ENCODE assay signal across 7 cellular contexts in genomic region chr9:122213102-122213588, GRCh38. TPM values are rescaled to one million over a fixed set of nuclear protein-coding genes. Genes with fewer than 3 reads are reported as not detected.
DNase-seq lines count a peak whose midpoint lies in the region; ATAC-seq and TF ChIP-seq lines count a peak whose summit lies in the region.
"Had no signal": no experiment of that assay in that cellular context is flagged by ENCODE, and none has a peak within 500 bp of the region (broad histone marks: within the 10 kb centered on the region; RNA-seq: fewer than 3 reads in every experiment).

No MANE protein-coding gene starts in this region.

- no peak for TF ChIP-seq EP300 in SK-N-SH (IDR thresholded peaks at IDR 0.05; ENCODE audit: borderline replicate concordance in 1 of 2, low read depth in 1 of 2, low read length in 1 of 2)

- ATAC-seq in SK-N-SH treated with all-trans-retinoic acid at 6 μM for 48 hours (no peak), gastrocnemius medialis (no peak)

- H3K9ac ChIP-seq in SK-N-SH (no peak overlapping the region), duodenal mucosa (ENCODE audit: low read depth in 1 of 2, low read length in 2 of 2) (no peak overlapping the region)

- 44% methylated on average over 18 of the region's 20 CpGs for WGBS in SK-N-SH (ENCODE audit: low lambda C conversion rate)

- no peaks in the 10 kb centered on the region for H3K79me2 ChIP-seq in SK-N-SH (ENCODE audit: insufficient read depth)

- no peak for TF ChIP-seq POLR2A in gastrocnemius medialis (IDR thresholded peaks at IDR 0.05)

- intact Hi-C loops in gastrocnemius medialis (cut with DNase I; ENCODE audit: low total_unique reads) = loop anchor here (5.0 to 10.0 kb wide), 2 partner anchors 88 to 149 kb away; no protein-coding TSS in a partner anchor

- peaks cover 0 to 9% of the 10 kb centered on the region in 2 experiments; a peak in 2 of 4 replicates for H3K4me1 ChIP-seq in SK-N-SH (ENCODE audit: control insufficient read depth in 1 of 2, insufficient read depth in 2 of 2, low read depth in 1 of 2, low read length in 1 of 2)
- peaks cover 12 to 16% of the 10 kb centered on the region in 2 donors for H3K4me1 ChIP-seq in duodenal mucosa (ENCODE audit: control insufficient read depth in 1 of 2, insufficient read depth in 2 of 2, low read length in 2 of 2)
- peaks cover 0 to 5% of the 10 kb centered on the region in 2 donors for H3K4me1 ChIP-seq in gastrocnemius medialis

- H3K27ac ChIP-seq in SK-N-SH (ENCODE audit: low read depth in 2 of 2, low read length in 1 of 2) = no peak overlapping the region
- no peak overlapping the region for H3K27ac ChIP-seq in duodenal mucosa (ENCODE audit: low read depth, low read length)
- H3K27ac ChIP-seq in gastrocnemius medialis = no peak overlapping the region

- POLR2A ChIA-PET in SK-N-SH (lab: Yijun Ruan, JAX) = no interaction called here

- in situ Hi-C loops in gastrocnemius medialis (cut with MboI; ENCODE audit: low sequenced_read_pairs in 4 of 4) = no loop called here

- peak overlapping the region; percentile 76 for H3K4me2 ChIP-seq in SK-N-SH

- no peaks in the 10 kb centered on the region for H3K9me3 ChIP-seq in SK-N-SH
- H3K9me3 ChIP-seq in duodenal mucosa (ENCODE audit: control insufficient read depth in 1 of 2, low read length in 2 of 2) = no peaks in the 10 kb centered on the region
- no peaks in the 10 kb centered on the region for H3K9me3 ChIP-seq in gastrocnemius medialis

- H2AFZ ChIP-seq in SK-N-SH (ENCODE audit: low read depth) = no peak overlapping the region

- TF ChIP-seq CTCF in SK-N-SH (IDR thresholded peaks at IDR 0.05) (no peak), gastrocnemius medialis (IDR thresholded peaks at IDR 0.05 in 4 of 5, conservative IDR thresholded peaks at IDR 0.05 in 1 of 5) (no peak)

- no peak for DNase-seq in SK-N-SH
- no peak for DNase-seq in gastrocnemius medialis
- DNase-seq in 8988T = no peak
- no peak for DNase-seq in NCI-H82 (lab: John Stamatoyannopoulos, UW)
- DNase-seq: NCI-H446 treated with DMSO at 0.1 percent for 48 hours had no signal

- H3K9me2 ChIP-seq in SK-N-SH = no peaks in the 10 kb centered on the region

- CTCF ChIA-PET in SK-N-SH (lab: Yijun Ruan, JAX) = no interaction called here

- H4K20me1 ChIP-seq in SK-N-SH (ENCODE audit: insufficient read depth) = no peaks in the 10 kb centered on the region

- peaks cover 86% of the 10 kb centered on the region for H3K27me3 ChIP-seq in SK-N-SH (ENCODE audit: insufficient read depth)
- H3K27me3 ChIP-seq in duodenal mucosa (ENCODE audit: control insufficient read depth in 1 of 2, insufficient read depth in 2 of 2, low read length in 2 of 2) = peaks cover 45 to 65% of the 10 kb centered on the region in 2 donors
- H3K27me3 ChIP-seq in gastrocnemius medialis = peaks cover 54 to 64% (median 57%) of the 10 kb centered on the region in 3 donors

- H3K4me3 ChIP-seq in SK-N-SH (ENCODE audit: low read depth in 2 of 2, low read length in 1 of 2) (peak overlapping the region in 1 of 2 experiments; percentile 41; a peak in 1 of 4 replicates), duodenal mucosa (ENCODE audit: low read depth in 1 of 2, low read length in 2 of 2) (peak overlapping the region; percentile 26 to 45), gastrocnemius medialis (peak overlapping the region in 3 of 4 donors; percentile 14 to 36 (median 30))

- TF ChIP-seq RAD21 in SK-N-SH (IDR thresholded peaks at IDR 0.05; ENCODE audit: low read length) = no peak

- H3K36me3 ChIP-seq in SK-N-SH (replicated peaks in 1 of 2; ENCODE audit: control insufficient read depth in 1 of 2, insufficient read depth in 2 of 2, low read length in 1 of 2) (no peaks in the 10 kb centered on the region), duodenal mucosa (ENCODE audit: control insufficient read depth in 1 of 2, insufficient read depth in 2 of 2, low read length in 2 of 2) (no peaks in the 10 kb centered on the region), gastrocnemius medialis (no peaks in the 10 kb centered on the region)

- H3F3A ChIP-seq in SK-N-SH (replicated peaks; ENCODE audit: insufficient read depth) = peaks cover 7% of the 10 kb centered on the region

TF ChIP-seq in SK-N-SH, 30 proteins besides CTCF, POLR2A, EP300 and RAD21 (continues in another document):
- TF ChIP-seq ELF1 (IDR thresholded peaks at IDR 0.05) (no peak), USF1 (IDR thresholded peaks at IDR 0.05; ENCODE audit: borderline replicate concordance, low read depth) (no peak), JUND (IDR thresholded peaks at IDR 0.05) (no peak), TCF12 (IDR thresholded peaks at IDR 0.05) (no peak), SIN3A (IDR thresholded peaks at IDR 0.05; ENCODE audit: borderline replicate concordance, low read depth, low read length) (no peak), GABPA (IDR thresholded peaks at IDR 0.05; ENCODE audit: low read depth) (no peak), RFX5 (IDR thresholded peaks at IDR 0.05; ENCODE audit: low read length) (no peak), MEF2A (IDR thresholded peaks at IDR 0.05; ENCODE audit: borderline replicate concordance, low read depth) (no peak), NFIC (IDR thresholded peaks at IDR 0.05; ENCODE audit: borderline replicate concordance) (no peak), FOSL2 (IDR thresholded peaks at IDR 0.05; ENCODE audit: borderline replicate concordance, low read depth) (no peak)
- TF ChIP-seq, protein P1, sequence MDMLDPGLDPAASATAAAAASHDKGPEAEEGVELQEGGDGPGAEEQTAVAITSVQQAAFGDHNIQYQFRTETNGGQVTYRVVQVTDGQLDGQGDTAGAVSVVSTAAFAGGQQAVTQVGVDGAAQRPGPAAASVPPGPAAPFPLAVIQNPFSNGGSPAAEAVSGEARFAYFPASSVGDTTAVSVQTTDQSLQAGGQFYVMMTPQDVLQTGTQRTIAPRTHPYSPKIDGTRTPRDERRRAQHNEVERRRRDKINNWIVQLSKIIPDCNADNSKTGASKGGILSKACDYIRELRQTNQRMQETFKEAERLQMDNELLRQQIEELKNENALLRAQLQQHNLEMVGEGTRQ (IDR thresholded peaks at IDR 0.05; ENCODE audit: borderline replicate concordance, low read depth, low read length) = no peak

TF ChIP-seq in SK-N-SH treated with all-trans-retinoic acid at 6 μM for 48 hours, 23 proteins besides CTCF, POLR2A, EP300 and RAD21:
- no peak for TF ChIP-seq ZNF8 (CRISPR knock-in tag; IDR thresholded peaks at IDR 0.05)
- no peak for TF ChIP-seq ARNTL (CRISPR knock-in tag; IDR thresholded peaks at IDR 0.05; ENCODE audit: borderline replicate concordance, low read depth)
- TF ChIP-seq ZNF70 (CRISPR knock-in tag; IDR thresholded peaks at IDR 0.05) = no peak
- no peak for TF ChIP-seq ESRRG (CRISPR knock-in tag; IDR thresholded peaks at IDR 0.05)
- TF ChIP-seq, protein P2, sequence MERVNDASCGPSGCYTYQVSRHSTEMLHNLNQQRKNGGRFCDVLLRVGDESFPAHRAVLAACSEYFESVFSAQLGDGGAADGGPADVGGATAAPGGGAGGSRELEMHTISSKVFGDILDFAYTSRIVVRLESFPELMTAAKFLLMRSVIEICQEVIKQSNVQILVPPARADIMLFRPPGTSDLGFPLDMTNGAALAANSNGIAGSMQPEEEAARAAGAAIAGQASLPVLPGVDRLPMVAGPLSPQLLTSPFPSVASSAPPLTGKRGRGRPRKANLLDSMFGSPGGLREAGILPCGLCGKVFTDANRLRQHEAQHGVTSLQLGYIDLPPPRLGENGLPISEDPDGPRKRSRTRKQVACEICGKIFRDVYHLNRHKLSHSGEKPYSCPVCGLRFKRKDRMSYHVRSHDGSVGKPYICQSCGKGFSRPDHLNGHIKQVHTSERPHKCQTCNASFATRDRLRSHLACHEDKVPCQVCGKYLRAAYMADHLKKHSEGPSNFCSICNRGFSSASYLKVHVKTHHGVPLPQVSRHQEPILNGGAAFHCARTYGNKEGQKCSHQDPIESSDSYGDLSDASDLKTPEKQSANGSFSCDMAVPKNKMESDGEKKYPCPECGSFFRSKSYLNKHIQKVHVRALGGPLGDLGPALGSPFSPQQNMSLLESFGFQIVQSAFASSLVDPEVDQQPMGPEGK (CRISPR knock-in tag; IDR thresholded peaks at IDR 0.05; ENCODE audit: borderline replicate concordance) = no peak
- TF ChIP-seq TOX (CRISPR knock-in tag; IDR thresholded peaks at IDR 0.05; ENCODE audit: borderline replicate concordance) = no peak
- TF ChIP-seq TCF4 (CRISPR knock-in tag; IDR thresholded peaks at IDR 0.05; ENCODE audit: borderline replicate concordance) = no peak
- TF ChIP-seq PPARA (CRISPR knock-in tag; IDR thresholded peaks at IDR 0.05; ENCODE audit: borderline replicate concordance) = no peak

RNA-seq across cellular contexts. Expression of gene LHX6, which starts 15.6 kb away (rescaled TPM):
- 0.02 TPM in 1 of 2 replicates, not detected in the other for polyA plus RNA-seq in SK-N-SH (2012; rRNA removed)
- polyA plus RNA-seq in SK-N-SH (2012; cell fraction: cytosol; rRNA removed) = 0.01 and 0.04 TPM in 2 replicates
- polyA plus RNA-seq in SK-N-SH (2012; cell fraction: nucleus; rRNA removed) = 0.05 TPM in 1 of 2 replicates, not detected in the other
- 1 to 10 TPM in 3 of 4 donors, under 1 TPM in 1; 0.83 to 4.5 (median 1.7) TPM for total RNA-seq in gastrocnemius medialis

RNA-seq across cellular contexts. Expression of gene RBM18, which starts 51.5 kb away (rescaled TPM):
- 8.2 and 13.1 TPM in 2 replicates for polyA plus RNA-seq in SK-N-SH (2012; rRNA removed)
- 13.6 and 16.6 TPM in 2 replicates for polyA plus RNA-seq in SK-N-SH (2012; cell fraction: cytosol; rRNA removed)
- polyA plus RNA-seq in SK-N-SH (2012; cell fraction: nucleus; rRNA removed) = 4.1 and 8.3 TPM in 2 replicates
- total RNA-seq in gastrocnemius medialis = 10 to 100 TPM; 10.6 to 26.6 (median 21.8) TPM

RNA-seq across cellular contexts. Expression of gene MRRF, which starts 51.5 kb away (rescaled TPM):
- 35.1 and 50.6 TPM in 2 replicates for polyA plus RNA-seq in SK-N-SH (2012; rRNA removed)
- polyA plus RNA-seq in SK-N-SH (2012; cell fraction: cytosol; rRNA removed) = 38.8 and 39.2 TPM in 2 replicates
- 38.8 and 91.9 TPM in 2 replicates for polyA plus RNA-seq in SK-N-SH (2012; cell fraction: nucleus; rRNA removed)
- 10 to 100 TPM; 33.2 to 55.7 (median 47.2) TPM for total RNA-seq in gastrocnemius medialis

RNA-seq across cellular contexts. Expression of gene MORN5, which starts 53.4 kb away (rescaled TPM):
- polyA plus RNA-seq in SK-N-SH (2012; rRNA removed) = not detected in 2 replicates
- polyA plus RNA-seq in SK-N-SH (2012; cell fraction: cytosol; rRNA removed) = 0.06 and 0.09 TPM in 2 replicates
- polyA plus RNA-seq in SK-N-SH (2012; cell fraction: nucleus; rRNA removed) = 0.11 and 0.16 TPM in 2 replicates
- total RNA-seq in gastrocnemius medialis = not detected

RNA-seq across cellular contexts. Expression of gene NDUFA8, which starts 53.6 kb away (rescaled TPM):
- polyA plus RNA-seq in SK-N-SH (2012; rRNA removed) = 97.4 and 116 TPM in 2 replicates
- polyA plus RNA-seq in SK-N-SH (2012; cell fraction: cytosol; rRNA removed) = 129 and 149 TPM in 2 replicates
- 34.0 and 34.2 TPM in 2 replicates for polyA plus RNA-seq in SK-N-SH (2012; cell fraction: nucleus; rRNA removed)
- total RNA-seq in gastrocnemius medialis = 100 to 1,000 TPM in 1 of 4 donors, 10 to 100 TPM in 3; 51.0 to 114 (median 92.8) TPM
